21 cellular contexts compared by ENCODE assay signal in the genomic region with DNA sequence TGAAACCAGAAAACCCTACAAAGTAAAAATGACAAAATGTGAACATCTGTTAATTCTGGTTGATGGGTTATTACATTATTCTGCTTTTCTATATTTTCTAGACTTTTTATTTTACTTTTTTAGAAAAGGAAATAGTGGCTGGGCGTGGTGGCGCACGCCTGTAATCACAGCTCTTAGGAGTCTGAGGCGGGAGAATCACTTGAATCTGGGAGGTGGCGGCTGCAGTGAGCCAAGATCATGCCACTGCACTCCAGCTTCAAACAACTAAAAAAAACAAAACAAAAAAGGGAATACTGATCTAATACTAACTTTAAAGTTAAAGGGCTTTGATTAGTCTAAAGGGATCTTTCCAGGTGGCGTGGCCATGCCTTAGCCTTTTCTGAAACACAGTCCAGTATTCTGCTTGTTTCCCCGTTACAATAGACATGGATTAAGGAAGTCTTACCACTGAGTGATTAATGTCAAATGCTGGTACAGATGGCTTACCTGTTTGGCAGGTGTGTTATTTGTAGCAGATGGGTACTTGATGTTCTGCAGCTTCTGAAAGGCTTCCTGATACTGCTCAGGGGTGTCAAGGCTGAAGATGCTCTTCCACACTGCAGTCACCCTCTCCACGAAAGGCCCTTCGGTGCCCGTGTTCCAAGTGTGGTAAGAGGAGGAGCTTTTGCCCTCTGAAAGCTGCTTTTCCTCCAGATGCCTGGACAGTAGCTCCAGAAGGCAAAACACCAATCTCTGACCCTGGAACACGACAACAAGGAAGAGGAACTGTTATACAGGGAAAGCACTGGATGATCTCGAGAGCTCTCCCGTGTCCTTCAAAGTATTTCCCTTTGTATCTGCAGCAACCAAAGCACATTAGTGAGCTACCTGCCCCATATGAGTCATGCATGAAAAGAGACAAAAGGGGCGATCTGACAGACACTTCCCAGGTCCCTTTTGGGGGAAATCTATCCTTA. TPM values are rescaled to one million over a fixed set of nuclear protein-coding genes. Genes with fewer than 3 reads are reported as not detected.
"Had no signal": no experiment of that assay in that cellular context is flagged by ENCODE, and none has a peak within 500 bp of the region (broad histone marks: within the 10 kb centered on the region; RNA-seq: fewer than 3 reads in every experiment).

No MANE protein-coding gene starts in this region.

- H3K4me3 Mint-ChIP-seq: activated CD4-positive, alpha-beta T cell treated with anti-CD3 and anti-CD28 coated beads, Interleukin-2, amount 10 ng/mL, durations not matched to agents 24 days and 14 days; activated naive CD8-positive, alpha-beta T cell; effector memory CD8-positive, alpha-beta T cell; nephron progenitor cell; T-cell had no signal

- H3K9me3 ChIP-seq: transverse colon, vagina had no signal

- DNase-seq: activated CD4-positive, alpha-beta T cell treated with anti-CD3 and anti-CD28 coated beads, Interleukin-2, amount 10 ng/mL, durations not matched to agents 24 days and 14 days; activated CD8-positive, alpha-beta memory T cell treated with anti-CD3 and anti-CD28 coated beads, Interleukin-2, amount 50 U/mL, for 4 hours; activated gamma-delta T cell; activated T-cell treated with anti-CD3 and anti-CD28 coated beads, Interleukin-2, amount 50 U/mL, for 48 hours; effector memory CD8-positive, alpha-beta T cell; foreskin keratinocyte; hippocampal formation; nephron progenitor cell; occipital lobe; posterior cingulate gyrus; stimulated activated CD4-positive, alpha-beta T cell treated with anti-CD3 and anti-CD28 coated beads, Interleukin-12 subunit alpha, Interleukin-12 subunit beta, amount 100 ng/mL, for 4 hours; stimulated activated CD4-positive, alpha-beta T cell treated with anti-CD3 and anti-CD28 coated beads, Interleukin-1b, Interleukin-23, amount 100 ng/mL, for 48 hours; stimulated activated CD8-positive, alpha-beta memory T cell treated with anti-CD3 and anti-CD28 coated beads, Interleukin-4, amount 100 ng/mL, for 48 hours; stimulated activated naive CD8-positive, alpha-beta T cell treated with anti-CD3 and anti-CD28 coated beads, Interleukin-15, Interleukin-2, amounts not matched to agents 100 U/mL and 50 U/mL, for 24 hours; T-cell; transverse colon had no signal

- ATAC-seq: effector memory CD8-positive, alpha-beta T cell; foreskin keratinocyte; stimulated activated naive CD8-positive, alpha-beta T cell treated with anti-CD3 and anti-CD28 coated beads, Interleukin-15, Interleukin-2, amounts not matched to agents 100 U/mL and 50 U/mL, for 24 hours; T-cell had no signal

- H3K27me3 Mint-ChIP-seq: activated CD4-positive, alpha-beta T cell treated with anti-CD3 and anti-CD28 coated beads, Interleukin-2, amount 10 ng/mL, durations not matched to agents 24 days and 14 days; activated naive CD8-positive, alpha-beta T cell; effector memory CD8-positive, alpha-beta T cell; T-cell had no signal

- FAIRE-seq: islet of Langerhans had no signal

- H3K27ac ChIP-seq: epithelial cell of prostate, foreskin keratinocyte, vagina had no signal

- H3K9me3 Mint-ChIP-seq: activated CD4-positive, alpha-beta T cell treated with anti-CD3 and anti-CD28 coated beads, Interleukin-2, amount 10 ng/mL, durations not matched to agents 24 days and 14 days; effector memory CD8-positive, alpha-beta T cell; nephron progenitor cell; T-cell had no signal

- H3K4me1 Mint-ChIP-seq: activated CD4-positive, alpha-beta T cell treated with anti-CD3 and anti-CD28 coated beads, Interleukin-2, amount 10 ng/mL, durations not matched to agents 24 days and 14 days; nephron progenitor cell; T-cell had no signal

- H3K27me3 ChIP-seq: foreskin keratinocyte, transverse colon, vagina had no signal

- H3K4me3 ChIP-seq: lung, transverse colon, vagina had no signal

- H3K27ac Mint-ChIP-seq: activated CD4-positive, alpha-beta T cell treated with anti-CD3 and anti-CD28 coated beads, Interleukin-2, amount 10 ng/mL, durations not matched to agents 24 days and 14 days; activated naive CD8-positive, alpha-beta T cell; nephron progenitor cell; T-cell had no signal

- H3K4me1 ChIP-seq: foreskin keratinocyte, transverse colon had no signal

RNA-seq across cellular contexts. Expression of a gene that starts 45.5 kb away (rescaled TPM):
- total RNA-seq: activated CD4-positive, alpha-beta T cell treated with anti-CD3 and anti-CD28 coated beads, Interleukin-2, amount 10 ng/mL, durations not matched to agents 24 days and 14 days had no signal
